13 cellular contexts compared by ENCODE assay signal in the genomic region with DNA sequence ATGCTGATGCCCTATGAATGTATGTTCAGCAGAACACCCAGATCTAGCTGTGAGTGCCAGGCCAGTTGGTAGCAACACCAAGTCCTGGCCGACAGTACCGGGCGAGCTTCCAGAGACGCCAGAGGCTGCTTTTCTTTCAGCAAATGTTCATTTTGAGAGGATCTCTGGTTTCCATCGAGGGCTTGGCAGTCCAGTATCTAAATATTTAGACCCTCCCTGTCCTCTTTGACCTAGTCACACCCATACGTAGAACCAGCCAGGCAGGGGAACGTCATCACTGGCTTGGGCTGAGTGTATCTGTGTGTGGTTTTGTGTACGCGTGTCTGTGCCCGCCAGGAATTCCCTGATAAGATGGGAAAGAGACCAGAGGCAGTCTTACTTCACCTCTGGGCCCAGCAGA. TPM values are rescaled to one million over a fixed set of nuclear protein-coding genes. Genes with fewer than 3 reads are reported as not detected.
DNase-seq lines count a peak whose midpoint lies in the region; ATAC-seq and TF ChIP-seq lines count a peak whose summit lies in the region.
"Had no signal": no experiment of that assay in that cellular context is flagged by ENCODE, and none has a peak within 500 bp of the region (broad histone marks: within the 10 kb centered on the region; RNA-seq: fewer than 3 reads in every experiment).

No MANE protein-coding gene starts in this region.

- H3K27ac ChIP-seq in SK-N-SH (ENCODE audit: low read depth in 2 of 2, low read length in 1 of 2) (peak overlapping the region in 1 of 2 experiments; percentile 83; a peak in 2 of 4 replicates), mucosa of rectum (ENCODE audit: low read depth in 2 of 2, low read length in 2 of 2) (peak overlapping the region; percentile 5 to 7), transverse colon (peak overlapping the region; percentile 29 to 70 (median 50))

- ATAC-seq in mucosa of descending colon (no peak), GM19023 (IDR thresholded peaks at IDR 0.05; ENCODE audit: unreplicated experiment) (no peak), natural killer cell (no peak)
- ATAC-seq: HCT116 had no signal

- in situ Hi-C loops in transverse colon (cut with MboI; ENCODE audit: low pct_ligation_motif_present in 1 of 4, low pct_unique_long_range_greater_than_20kb in 1 of 4, low sequenced_read_pairs in 3 of 4) = no loop called here

- TF ChIP-seq EP300 in SK-N-SH (IDR thresholded peaks at IDR 0.05; ENCODE audit: borderline replicate concordance in 1 of 2, low read depth in 1 of 2, low read length in 1 of 2) (peak in 1 of 2 experiments; percentile 36; a peak in 1 of 4 replicates), transverse colon (IDR thresholded peaks at IDR 0.05; ENCODE audit: low read depth) (no peak)

- TF ChIP-seq CTCF in SK-N-SH (IDR thresholded peaks at IDR 0.05) = no peak
- no peak for TF ChIP-seq CTCF in transverse colon (IDR thresholded peaks at IDR 0.05)
- no peak for TF ChIP-seq CTCF in mucosa of descending colon (IDR thresholded peaks at IDR 0.05)
- TF ChIP-seq CTCF in natural killer cell (IDR thresholded peaks at IDR 0.05) = no peak

- CTCF ChIA-PET in SK-N-SH (lab: Yijun Ruan, JAX) = interaction anchor here (0.6 kb wide), 1 partner anchor 80 kb away, joined by 3 read pairs; no protein-coding TSS in a partner anchor

- H3K9me2 ChIP-seq in SK-N-SH = no peaks in the 10 kb centered on the region

- 70% methylated on average over 9 of the region's 10 CpGs for WGBS in SK-N-SH (ENCODE audit: low lambda C conversion rate)
- 64% methylated on average over 10 of the region's 10 CpGs; no CpG with 5 or more reads in 1 of the 2 donors for WGBS in transverse colon (ENCODE audit: low coverage in 1 of 2), 2 donors

- H3K4me3 ChIP-seq in SK-N-SH (ENCODE audit: low read depth in 2 of 2, low read length in 1 of 2) = no peak overlapping the region; a peak in 1 of 4 replicates
- no peak overlapping the region for H3K4me3 ChIP-seq in mucosa of rectum (ENCODE audit: low read length in 2 of 2)
- no peak overlapping the region for H3K4me3 ChIP-seq in transverse colon
- no peak overlapping the region for H3K4me3 ChIP-seq in mucosa of descending colon

- peaks cover 4 to 16% of the 10 kb centered on the region in 2 experiments; a peak in 2 of 4 replicates for H3K4me1 ChIP-seq in SK-N-SH (ENCODE audit: control insufficient read depth in 1 of 2, insufficient read depth in 2 of 2, low read depth in 1 of 2, low read length in 1 of 2)
- peaks cover 0 to 2% of the 10 kb centered on the region in 2 donors for H3K4me1 ChIP-seq in mucosa of rectum (ENCODE audit: control insufficient read depth in 2 of 2, insufficient read depth in 2 of 2, low read length in 2 of 2)
- peaks cover 0 to 10% (median 5%) of the 10 kb centered on the region in 4 donors for H3K4me1 ChIP-seq in transverse colon
- H3K4me1 ChIP-seq in mucosa of descending colon (ENCODE audit: low read depth) = no peaks in the 10 kb centered on the region

- peaks cover 0 to 8% of the 10 kb centered on the region in 2 donors for H3K27me3 Mint-ChIP-seq in natural killer cell (ENCODE audit: low read depth in 2 of 2)

- no peak for TF ChIP-seq RAD21 in SK-N-SH (IDR thresholded peaks at IDR 0.05; ENCODE audit: low read length)

- H3K36me3 Mint-ChIP-seq in natural killer cell = no peaks in the 10 kb centered on the region

- TF ChIP-seq POLR2A in transverse colon (IDR thresholded peaks at IDR 0.05) = no peak

- DNase-seq in SK-N-SH = peak; percentile 71
- DNase-seq in fibroblast of gingiva (ENCODE audit: low read depth) = peak; percentile 88
- DNase-seq in transverse colon = peak; percentile 22
- DNase-seq in mucosa of descending colon = no peak
- no peak for DNase-seq in HuH-7.5 (ENCODE audit: low spot score)
- DNase-seq in natural killer cell = no peak
- DNase-seq: activated gamma-delta T cell treated with Interleukin-2 at 50 U/mL for 16 hours, NCI-H524, SIG-M5 had no signal

- H3K79me2 ChIP-seq in SK-N-SH (ENCODE audit: insufficient read depth) = no peaks in the 10 kb centered on the region

- no peaks in the 10 kb centered on the region for H3K9me3 Mint-ChIP-seq in natural killer cell

- H3K4me3 Mint-ChIP-seq in natural killer cell = no peak overlapping the region

- H4K20me1 ChIP-seq in SK-N-SH (ENCODE audit: insufficient read depth) = no peaks in the 10 kb centered on the region

- H3K9ac ChIP-seq in SK-N-SH (no peak overlapping the region), mucosa of rectum (ENCODE audit: low read depth in 1 of 2, low read length in 2 of 2) (no peak overlapping the region)

- peaks cover 20 to 23% of the 10 kb centered on the region in 2 experiments for H3K36me3 ChIP-seq in SK-N-SH (replicated peaks in 1 of 2; ENCODE audit: control insufficient read depth in 1 of 2, insufficient read depth in 2 of 2, low read length in 1 of 2)
- peaks cover 11 to 16% of the 10 kb centered on the region in 2 donors for H3K36me3 ChIP-seq in mucosa of rectum (ENCODE audit: control insufficient read depth in 2 of 2, insufficient read depth in 2 of 2, low read length in 2 of 2)
- no peaks in the 10 kb centered on the region for H3K36me3 ChIP-seq in transverse colon
- no peaks in the 10 kb centered on the region for H3K36me3 ChIP-seq in mucosa of descending colon (ENCODE audit: low read depth)

- POLR2A ChIA-PET in SK-N-SH (lab: Yijun Ruan, JAX) = interaction anchor here (1.2 kb wide), 1 partner anchor 46 kb away, joined by 6 read pairs; a partner anchor contains a TSS

- H3K27me3 ChIP-seq in SK-N-SH (ENCODE audit: insufficient read depth) (no peaks in the 10 kb centered on the region; the same call in 1 of the 2 replicates), mucosa of rectum (ENCODE audit: control insufficient read depth in 2 of 2, insufficient read depth in 2 of 2, low read length in 2 of 2) (no peaks in the 10 kb centered on the region), transverse colon (no peaks in the 10 kb centered on the region)

- H3K9me3 ChIP-seq in SK-N-SH = no peaks in the 10 kb centered on the region
- H3K9me3 ChIP-seq in mucosa of rectum (ENCODE audit: control insufficient read depth in 2 of 2, low read length in 2 of 2) = no peaks in the 10 kb centered on the region
- H3K9me3 ChIP-seq in transverse colon = no peaks in the 10 kb centered on the region
- no peaks in the 10 kb centered on the region for H3K9me3 ChIP-seq in mucosa of descending colon

- H3K4me1 Mint-ChIP-seq in natural killer cell = peaks cover 4 to 5% of the 10 kb centered on the region in 2 donors

- H2AFZ ChIP-seq in SK-N-SH (ENCODE audit: low read depth) = no peak overlapping the region

- H3F3A ChIP-seq in SK-N-SH (replicated peaks; ENCODE audit: insufficient read depth) = peaks cover 3% of the 10 kb centered on the region

- H3K4me2 ChIP-seq in SK-N-SH = no peak overlapping the region

- intact Hi-C loops in transverse colon (cut with DNase I; ENCODE audit: low total_unique reads) = no loop called here
- intact Hi-C loops in mucosa of descending colon (cut with DNase I, micrococcal nuclease) = no loop called here
- intact Hi-C loops in natural killer cell (cut with micrococcal nuclease) = no loop called here

- no peak overlapping the region for H3K27ac Mint-ChIP-seq in natural killer cell

TF ChIP-seq in SK-N-SH, 30 proteins besides CTCF, POLR2A, EP300 and RAD21:
- TF ChIP-seq RFX5 (IDR thresholded peaks at IDR 0.05; ENCODE audit: low read length) (no peak), GATA2 (CRISPR knock-in tag; IDR thresholded peaks at IDR 0.05) (0 out of 2 replicates have a peak, but pooled peaks have one; percentile 14)

RNA-seq across cellular contexts. Expression of a gene that starts 14.8 kb away (rescaled TPM):
- polyA plus RNA-seq in SK-N-SH (2012; rRNA removed) = 7.7 and 9.6 TPM in 2 replicates
- polyA plus RNA-seq in SK-N-SH (2012; cell fraction: cytosol; rRNA removed) = 7.3 and 8.9 TPM in 2 replicates
- polyA plus RNA-seq in SK-N-SH (2012; cell fraction: nucleus; rRNA removed) = 8.2 and 9.4 TPM in 2 replicates
- total RNA-seq in transverse colon (10 to 100 TPM; 20.1 to 56.1 (median 44.2) TPM), mucosa of descending colon (10 to 100 TPM; 26.3 to 65.0 (median 43.7) TPM), natural killer cell (100 to 1,000 TPM in 1 of 3 donors, 10 to 100 TPM in 2; 83.3 to 105 (median 98.7) TPM)
- polyA plus RNA-seq: neural cell had no signal

RNA-seq across cellular contexts. Expression of a gene that starts 40.6 kb away (rescaled TPM):
- polyA plus RNA-seq in SK-N-SH (2012; rRNA removed) = 49.8 and 61.4 TPM in 2 replicates
- polyA plus RNA-seq in SK-N-SH (2012; cell fraction: cytosol; rRNA removed) = 53.5 and 61.9 TPM in 2 replicates
- polyA plus RNA-seq in SK-N-SH (2012; cell fraction: nucleus; rRNA removed) = 31.3 and 34.0 TPM in 2 replicates
- total RNA-seq in transverse colon = 10 to 100 TPM in 3 of 4 donors, 1 to 10 TPM in 1; 5.6 to 39.5 (median 28.1) TPM
- 10 to 100 TPM; 45.3 to 66.9 (median 50.0) TPM for total RNA-seq in mucosa of descending colon
- 10 to 100 TPM; 16.2 to 21.1 (median 17.0) TPM for total RNA-seq in natural killer cell

RNA-seq across cellular contexts. Expression of a gene that starts 46.7 kb away (rescaled TPM):
- 1.2 and 2.0 TPM in 2 replicates for polyA plus RNA-seq in SK-N-SH (2012; rRNA removed)
- 1.3 and 2.5 TPM in 2 replicates for polyA plus RNA-seq in SK-N-SH (2012; cell fraction: cytosol; rRNA removed)
- polyA plus RNA-seq in SK-N-SH (2012; cell fraction: nucleus; rRNA removed) = 0.21 and 0.39 TPM in 2 replicates
- total RNA-seq in transverse colon (1 to 10 TPM in 1 of 4 donors, under 1 TPM in 2, not detected in 1; 0.79 to 6.2 (median 0.82) TPM), mucosa of descending colon (under 1 TPM; 0.38 to 0.55 (median 0.47) TPM), natural killer cell (1 to 10 TPM; 3.2 to 4.4 (median 4.4) TPM)

Comparison
In these comparisons a context has a peak if more than half of its experiments do, and no peak if none do; other contexts are left out.
1. DNase-seq: peak in SK-N-SH (single experiment), fibroblast of gingiva (single experiment) and transverse colon (single experiment); none in mucosa of descending colon (0 of 3), HuH-7.5 (single experiment) and natural killer cell (single experiment).